ENCODE assay signal across 17 cellular contexts in genomic region chr14:44798386-44799242, GRCh38.
DNase-seq lines count a peak whose midpoint lies in the region; ATAC-seq and TF ChIP-seq lines count a peak whose summit lies in the region.
"Had no signal": no experiment of that assay in that cellular context is flagged by ENCODE, and none has a peak within 500 bp of the region (broad histone marks: within the 10 kb centered on the region; RNA-seq: fewer than 3 reads in every experiment).

No MANE protein-coding gene starts in this region.

- H3K36me3 Mint-ChIP-seq in GM23338 (ENCODE audit: low read depth): 0 out of 3 replicates have a peak, but pooled peaks cover 3% of the 10 kb centered on the region
- no peaks in the 10 kb centered on the region for H3K36me3 Mint-ChIP-seq in chondrocyte (ENCODE audit: low read depth)
- H3K36me3 Mint-ChIP-seq: CD14-positive monocyte had no signal

- H3K27ac Mint-ChIP-seq in GM23338: no peak overlapping the region
- H3K27ac Mint-ChIP-seq in chondrocyte (ENCODE audit: unreplicated experiment): no peak overlapping the region
- H3K27ac Mint-ChIP-seq: CD14-positive monocyte had no signal

- H4K20me1 ChIP-seq in GM23338 (replicated peaks; ENCODE audit: insufficient read depth): no peaks in the 10 kb centered on the region

- no peaks in the 10 kb centered on the region for H3K9me2 ChIP-seq in GM23338 (ENCODE audit: insufficient read depth)

- TF ChIP-seq CTCF in AG04450 (IDR thresholded peaks at IDR 0.05; ENCODE audit: low read depth, low read length) (no peak), GM23338 (conservative IDR thresholded peaks at IDR 0.05; ENCODE audit: low read depth in 2 of 2) (no peak), chondrocyte (IDR thresholded peaks at IDR 0.05) (no peak)

- ATAC-seq in GM23338 (peak; percentile 52), GM19467 (IDR thresholded peaks at IDR 0.05; ENCODE audit: unreplicated experiment) (no peak), HG02884 (IDR thresholded peaks at IDR 0.05; ENCODE audit: unreplicated experiment) (no peak), HG03439 (IDR thresholded peaks at IDR 0.05; ENCODE audit: unreplicated experiment) (no peak)
- ATAC-seq: Panc1 had no signal

- DNase-seq in AG04450 (ENCODE audit: low read depth, low spot score): no peak
- DNase-seq in GM23338 (ENCODE audit: low spot score): no peak
- DNase-seq in chondrocyte (ENCODE audit: low spot score): peak; percentile 78
- peak; percentile 24 for DNase-seq in left kidney (ENCODE audit: low read depth, low spot score)
- DNase-seq in KBM-7: no peak
- DNase-seq: AML-193, DMS 273 treated with DMSO at 0.1 percent for 48 hours, HCEC 1CT, KG1, NCI-H1436, NCI-H2029, NCI-H510A had no signal

- no peaks in the 10 kb centered on the region for H3K27me3 Mint-ChIP-seq in GM23338 (ENCODE audit: insufficient read depth, low read depth, poor library complexity)
- H3K27me3 Mint-ChIP-seq in chondrocyte (ENCODE audit: low read depth): peaks cover 12% of the 10 kb centered on the region

- H3K4me1 ChIP-seq in GM23338 (ENCODE audit: insufficient read depth): no peaks in the 10 kb centered on the region

- POLR2A ChIA-PET in AG04450 (lab: Yijun Ruan, JAX): no interaction called here

- no peak overlapping the region for H3K4me2 ChIP-seq in GM23338

- CTCF ChIA-PET in AG04450 (lab: Charles Lee): interaction anchor here (0.6 kb wide), 1 partner anchor 1117 kb away, joined by 3 read pairs; no protein-coding TSS in a partner anchor

- H3K36me3 ChIP-seq in GM23338 (ENCODE audit: insufficient read depth): no peaks in the 10 kb centered on the region

- H3K4me1 Mint-ChIP-seq in GM23338: peaks cover 11% of the 10 kb centered on the region; the same call in 2 of the 3 replicates
- no peaks in the 10 kb centered on the region for H3K4me1 Mint-ChIP-seq in chondrocyte (ENCODE audit: low read depth)
- H3K4me1 Mint-ChIP-seq: CD14-positive monocyte had no signal

- H3K9me3 ChIP-seq in AG04450 (ENCODE audit: control insufficient read depth, insufficient read depth, low read length): no peaks in the 10 kb centered on the region; the same call in 1 of the 2 replicates

- H3K27ac ChIP-seq in AG04450 (ENCODE audit: low read depth, low read length) (no peak overlapping the region), GM23338 (ENCODE audit: low read depth) (no peak overlapping the region)

- H3K9me3 Mint-ChIP-seq in GM23338 (peaks cover 9% of the 10 kb centered on the region), chondrocyte (ENCODE audit: low read depth) (no peaks in the 10 kb centered on the region)

- H3F3A ChIP-seq in GM23338 (replicated peaks; ENCODE audit: low read depth): no peaks in the 10 kb centered on the region

- peak overlapping the region; percentile 51 for H3K4me3 ChIP-seq in AG04450 (ENCODE audit: low read depth, low read length)
- no peak overlapping the region for H3K4me3 ChIP-seq in GM23338

- in situ Hi-C loops in KBM-7 (cut with MboI; ENCODE audit: low pct_unique_long_range_greater_than_20kb, low sequenced_read_pairs): no loop called here

- H3K27me3 ChIP-seq in AG04450 (ENCODE audit: control insufficient read depth, insufficient read depth, low read length) (no peaks in the 10 kb centered on the region), GM23338 (ENCODE audit: insufficient read depth) (no peaks in the 10 kb centered on the region)

- no peaks in the 10 kb centered on the region for H3K79me2 ChIP-seq in GM23338 (replicated peaks; ENCODE audit: insufficient read depth)

- H3K4me3 Mint-ChIP-seq in GM23338 (no peak overlapping the region), chondrocyte (ENCODE audit: unreplicated experiment) (no peak overlapping the region)
- H3K4me3 Mint-ChIP-seq: CD14-positive monocyte had no signal

- no peak overlapping the region for H2AFZ ChIP-seq in GM23338

TF ChIP-seq in GM23338, 12 proteins besides CTCF, POLR2A, EP300 and RAD21:
- TF ChIP-seq EZH2 (IDR thresholded peaks at IDR 0.05; ENCODE audit: low read depth, unreplicated experiment) (no peak), ZNF331 (CRISPR knock-in tag; IDR thresholded peaks at IDR 0.05; ENCODE audit: low read depth) (no peak), CREB1 (CRISPR knock-in tag; IDR thresholded peaks at IDR 0.05; ENCODE audit: low read depth) (no peak), ZNF114 (CRISPR knock-in tag; IDR thresholded peaks at IDR 0.05) (no peak)

Comparison
In these comparisons a context has a peak if more than half of its experiments do, and no peak if none do; other contexts are left out.
1. DNase-seq: peak in chondrocyte (single experiment) and left kidney (single experiment); none in AG04450 (single experiment), GM23338 (single experiment) and KBM-7 (single experiment).